In the genomic region with DNA sequence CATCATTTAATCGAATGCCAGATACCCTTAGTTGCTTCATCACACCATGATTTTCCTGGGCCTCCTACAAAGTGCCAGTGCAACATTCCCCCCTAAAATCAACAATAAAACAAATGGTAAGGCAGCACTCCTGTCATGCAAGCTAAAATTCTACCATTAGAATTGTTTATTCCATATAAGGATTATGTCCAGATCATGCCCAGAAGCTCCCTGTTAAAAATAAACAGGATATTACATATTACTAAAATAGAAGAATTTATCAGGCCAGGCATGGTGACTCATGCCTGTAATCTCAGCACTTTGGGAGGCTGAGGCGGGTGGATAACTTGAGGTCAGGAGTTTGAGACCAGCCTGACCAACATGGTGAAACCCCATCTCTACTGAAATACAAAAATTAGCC, we compare ENCODE assay signal across 8 cellular contexts.
DNase-seq lines count a peak whose midpoint lies in the region; ATAC-seq and TF ChIP-seq lines count a peak whose summit lies in the region.
"Not testable (repeated sequence)": the region's sequence is repeated elsewhere in the genome, so short reads cannot be mapped to it uniquely, and the experiment has no call there.

No MANE protein-coding gene starts in this region.

- not testable (repeated sequence) for H3K9ac ChIP-seq in IMR-90 (ENCODE audit: low read depth, low read length); adipocyte (ENCODE audit: low read length)

- H3K4me3 Mint-ChIP-seq in chondrocyte (ENCODE audit: unreplicated experiment); stimulated activated naive B cell treated with anti-CD40 and anti-IgM and Interleukin-4, amounts not matched to agents 10 μg/mL and 1 μg/mL and 100 μg/mL, for 72 hours: not testable (repeated sequence)

- not testable (repeated sequence) for H4K20me1 ChIP-seq in IMR-90 (ENCODE audit: insufficient read depth, low read length)

- not testable (repeated sequence) for H3K9me1 ChIP-seq in IMR-90 (ENCODE audit: insufficient read depth, low read length)

- H2AK5ac ChIP-seq in IMR-90 (ENCODE audit: low read depth, low read length) = peak overlapping the region; percentile 52

- peak; percentile 88 for ATAC-seq in IMR-90 (ENCODE audit: low read depth)
- peak; percentile 18 to 31 for ATAC-seq in stimulated activated naive B cell treated with anti-CD40 and anti-IgM and Interleukin-4, amounts not matched to agents 10 μg/mL and 1 μg/mL and 100 μg/mL, for 72 hours (replicated peaks)

- H3K14ac ChIP-seq in IMR-90 (replicated peaks; ENCODE audit: low read depth, low read length) = peak overlapping the region; percentile 65

- H3K56ac ChIP-seq in IMR-90 (ENCODE audit: extremely low read depth, insufficient read depth, low read length) = peak overlapping the region; percentile 76; the same call in 1 of the 2 replicates

- not testable (repeated sequence) for H3K4me3 ChIP-seq in AG04450 (ENCODE audit: low read depth, low read length); IMR-90 (ENCODE audit: insufficient read depth, low read depth, low read length); adipocyte (ENCODE audit: low read length)

- H3K27ac ChIP-seq in AG04450 (ENCODE audit: low read depth, low read length) = peak overlapping the region; percentile 69
- H3K27ac ChIP-seq in IMR-90 (ENCODE audit: insufficient read depth, low read length) = peak overlapping the region; percentile 97

- not testable (repeated sequence) for TF ChIP-seq POLR2A in IMR-90 (IDR thresholded peaks at IDR 0.05; ENCODE audit: low read depth, low read length)

- H2AFZ ChIP-seq in IMR-90 (replicated peaks; ENCODE audit: low read length, poor library complexity) = peak overlapping the region; percentile 49

- TF ChIP-seq CTCF in AG04450 (IDR thresholded peaks at IDR 0.05; ENCODE audit: low read depth, low read length); IMR-90 (conservative IDR thresholded peaks at IDR 0.05; ENCODE audit: low read depth, low read length): not testable (repeated sequence)
- peak; percentile 2 for TF ChIP-seq CTCF in chondrocyte (IDR thresholded peaks at IDR 0.05)

- not testable (repeated sequence) for H3K27me3 ChIP-seq in AG04450 (ENCODE audit: control insufficient read depth, insufficient read depth, low read length); IMR-90 (ENCODE audit: control insufficient read depth, insufficient read depth, low read length); adipocyte (replicated peaks; ENCODE audit: control insufficient read depth, insufficient read depth, low read length)

- H3K36me3 Mint-ChIP-seq in chondrocyte (ENCODE audit: low read depth); stimulated activated naive B cell treated with anti-CD40 and anti-IgM and Interleukin-4, amounts not matched to agents 10 μg/mL and 1 μg/mL and 100 μg/mL, for 72 hours: not testable (repeated sequence)

- H3K18ac ChIP-seq in IMR-90 (ENCODE audit: low read depth, low read length) = peak overlapping the region; percentile 83

- intact Hi-C loops in IMR-90 (cut with micrococcal nuclease) = not testable (repeated sequence)

- not testable (repeated sequence) for H3K79me1 ChIP-seq in IMR-90 (ENCODE audit: low read depth in 1 of 2, low read length in 2 of 2)

- not testable (repeated sequence) for H3K9me3 ChIP-seq in AG04450 (ENCODE audit: control insufficient read depth, insufficient read depth, low read length); IMR-90 (ENCODE audit: control insufficient read depth, insufficient read depth, low read length); adipocyte (ENCODE audit: control insufficient read depth, low read length)

- H4K8ac ChIP-seq in IMR-90 (ENCODE audit: low read depth in 2 of 2, low read length in 2 of 2) = peak overlapping the region; percentile 7 to 94; a peak in 3 of 4 replicates

- H2BK5ac ChIP-seq in IMR-90 (ENCODE audit: low read depth, low read length, poor library complexity, severe bottlenecking) = peak overlapping the region; percentile 92

- H2AK9ac ChIP-seq in IMR-90 (replicated peaks; ENCODE audit: low read depth, low read length, poor library complexity) = not testable (repeated sequence)

- peak overlapping the region; percentile 93 for H3K23ac ChIP-seq in IMR-90 (ENCODE audit: low read depth, low read length)

- not testable (repeated sequence) for H3K4me1 Mint-ChIP-seq in chondrocyte (ENCODE audit: low read depth); stimulated activated naive B cell treated with anti-CD40 and anti-IgM and Interleukin-4, amounts not matched to agents 10 μg/mL and 1 μg/mL and 100 μg/mL, for 72 hours

- peak overlapping the region; percentile 94 for H3K4ac ChIP-seq in IMR-90 (ENCODE audit: low read depth, low read length)

- peak overlapping the region; percentile 70 for H4K5ac ChIP-seq in IMR-90 (ENCODE audit: low read depth, low read length)

- dilution Hi-C loops in IMR-90 (cut with HindIII; ENCODE audit: low sequenced_read_pairs, unreplicated experiment) = not testable (repeated sequence)

- not testable (repeated sequence) for H3K36me3 ChIP-seq in IMR-90 (ENCODE audit: control insufficient read depth, insufficient read depth, low read length); adipocyte (ENCODE audit: control insufficient read depth, insufficient read depth, low read length, severe bottlenecking)

- BruUV-seq in IMR-90 (replicated peaks; lab: Mats Ljungman, UMichigan) = not testable (repeated sequence)

- peak overlapping the region; percentile 98 for H2BK20ac ChIP-seq in IMR-90 (ENCODE audit: low read depth, low read length)

- not testable (repeated sequence) for H3K4me1 ChIP-seq in IMR-90 (ENCODE audit: control insufficient read depth, insufficient read depth, low read length)
- H3K4me1 ChIP-seq in adipocyte (ENCODE audit: control insufficient read depth, insufficient read depth, low read length) = peaks cover 13% of the 10 kb centered on the region

- H3K4me2 ChIP-seq in IMR-90 (ENCODE audit: low read depth, low read length) = peak overlapping the region; percentile 16; the same call in 1 of the 2 replicates

- CTCF ChIA-PET in AG04450 (lab: Charles Lee) (interaction anchor here (0.5 to 7.2 kb wide), 4 partner anchors 23 to 151 kb away, joined by 3 to 54 read pairs (median 4); no protein-coding TSS in a partner anchor), IMR-90 (lab: Yijun Ruan, JAX) (interaction anchor here (0.9 to 1.3 kb wide), 3 partner anchors 20 to 40 kb away, joined by 3 to 6 read pairs (median 3); no protein-coding TSS in a partner anchor)

- not testable (repeated sequence) for H3K27me3 Mint-ChIP-seq in chondrocyte (ENCODE audit: low read depth); stimulated activated naive B cell treated with anti-CD40 and anti-IgM and Interleukin-4, amounts not matched to agents 10 μg/mL and 1 μg/mL and 100 μg/mL, for 72 hours

- DNase-seq in AG04450 (ENCODE audit: low read depth, low spot score) (peak; percentile 58), EL (peak; percentile 45), IMR-90 (peak; percentile 89), adipocyte (ENCODE audit: low read depth) (peak; percentile 17), fibroblast of peridontal ligament (ENCODE audit: extremely low read depth) (peak; percentile 76), kidney glomerular epithelial cell (lab: John Stamatoyannopoulos, UW) (peak; percentile 43)
- not testable (repeated sequence) for DNase-seq in chondrocyte (ENCODE audit: low spot score); stimulated activated naive B cell treated with anti-CD40 and anti-IgM and Interleukin-4, amounts not matched to agents 10 μg/mL and 1 μg/mL and 100 μg/mL, for 72 hours

- in situ Hi-C loops in IMR-90 (cut with MboI; ENCODE audit: low sequenced_read_pairs) = not testable (repeated sequence)

- H2BK120ac ChIP-seq in IMR-90 (ENCODE audit: low read depth, low read length) = peak overlapping the region; percentile 90

- peak overlapping the region; percentile 30; the same call in 1 of the 3 replicates for H2BK15ac ChIP-seq in IMR-90 (ENCODE audit: low read depth, low read length)

- H4K91ac ChIP-seq in IMR-90 (ENCODE audit: insufficient read depth, low read depth, low read length) = peak overlapping the region; percentile 77

- not testable (repeated sequence) for TF ChIP-seq RAD21 in IMR-90 (IDR thresholded peaks at IDR 0.05; ENCODE audit: low read length)

- POLR2A ChIA-PET in AG04450 (lab: Yijun Ruan, JAX) = interaction anchor here (0.7 to 1.9 kb wide), 4 partner anchors 18 to 153 kb away, joined by 3 to 21 read pairs (median 4); partner anchors contain the start of gene CCDC146
- POLR2A ChIA-PET in IMR-90 (lab: Charles Lee; ENCODE audit: unreplicated experiment) = not testable (repeated sequence)

- not testable (repeated sequence) for H3K9me3 Mint-ChIP-seq in chondrocyte (ENCODE audit: low read depth); stimulated activated naive B cell treated with anti-CD40 and anti-IgM and Interleukin-4, amounts not matched to agents 10 μg/mL and 1 μg/mL and 100 μg/mL, for 72 hours

- not testable (repeated sequence) for H3K27ac Mint-ChIP-seq in chondrocyte (ENCODE audit: unreplicated experiment); stimulated activated naive B cell treated with anti-CD40 and anti-IgM and Interleukin-4, amounts not matched to agents 10 μg/mL and 1 μg/mL and 100 μg/mL, for 72 hours

- WGBS in IMR-90 (ENCODE audit: extremely low coverage in 2 of 2, insufficient read length in 1 of 2), 2 experiments = no CpG with 5 or more reads among the region's 2 CpGs

TF ChIP-seq in IMR-90, 13 proteins besides CTCF, POLR2A, EP300 and RAD21:
- peak; percentile 64 for TF ChIP-seq FOS (IDR thresholded peaks at IDR 0.05; ENCODE audit: low read depth, low read length)
- TF ChIP-seq RCOR1 (IDR thresholded peaks at IDR 0.05; ENCODE audit: insufficient replicate concordance, low read length) = peak; percentile 59
- peak; percentile 48; the same call in 1 of the 2 replicates for TF ChIP-seq CEBPB (IDR thresholded peaks at IDR 0.05; ENCODE audit: low read depth, low read length)
TF ChIP-seq in IMR-90: peak in this region for 3; not testable (repeated sequence) for 10.
